In the genomic region with DNA sequence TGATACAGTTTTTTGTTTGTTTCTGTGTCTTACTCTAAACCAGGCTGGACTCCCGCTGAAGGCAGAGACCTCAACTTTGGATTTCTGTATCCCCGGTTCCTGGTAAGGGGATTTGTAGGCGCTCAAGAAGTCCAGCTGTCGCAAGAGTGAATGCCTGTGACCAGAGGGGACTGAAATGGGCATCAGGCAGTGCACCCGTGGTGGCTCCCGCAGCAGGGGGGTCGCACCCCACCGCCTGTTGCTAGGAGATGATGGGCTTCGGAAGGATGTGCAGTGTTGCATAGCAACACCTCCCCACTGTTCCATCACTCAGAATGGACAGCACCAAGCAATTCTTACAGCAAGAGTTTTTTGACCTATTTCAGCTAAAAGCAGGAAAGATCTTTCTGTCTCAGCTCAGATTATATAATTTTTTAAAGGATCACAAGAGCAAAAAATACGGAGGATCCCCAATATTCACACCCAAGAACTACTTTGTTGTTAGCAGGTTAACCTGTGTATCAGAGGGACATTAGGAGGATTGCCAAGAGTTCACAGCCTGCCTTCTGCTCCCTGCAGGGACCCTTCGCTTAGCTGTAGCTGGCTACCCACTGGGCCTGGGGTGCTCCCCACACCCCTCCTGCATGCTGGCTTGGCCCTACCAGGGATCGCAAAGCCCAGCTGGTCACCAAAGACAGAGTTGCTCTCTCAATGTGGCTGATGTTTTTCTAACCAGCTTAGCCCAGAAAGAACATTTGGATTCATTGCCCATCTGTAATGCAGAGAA, we compare ENCODE assay signal across 14 cellular contexts.
"Had no signal": no experiment of that assay in that cellular context is flagged by ENCODE, and none has a peak within 500 bp of the region (broad histone marks: within the 10 kb centered on the region; RNA-seq: fewer than 3 reads in every experiment).

No MANE protein-coding gene starts in this region.

- H3K36me3 ChIP-seq: heart right ventricle, left ventricle myocardium inferior, prostate gland, sigmoid colon had no signal

- H3K27me3 ChIP-seq: heart right ventricle, sigmoid colon had no signal

- H3K4me3 ChIP-seq: heart right ventricle, left ventricle myocardium inferior, prostate gland, sigmoid colon had no signal

- H3K9me3 ChIP-seq: heart right ventricle, left ventricle myocardium inferior, prostate gland, sigmoid colon had no signal

- H3K9me3 Mint-ChIP-seq: activated CD4-positive, alpha-beta memory T cell treated with anti-CD3 and anti-CD28 coated beads for 36 hours; activated naive CD8-positive, alpha-beta T cell treated with anti-CD3 and anti-CD28 coated beads for 36 hours had no signal

- H3K4me1 Mint-ChIP-seq: activated naive CD8-positive, alpha-beta T cell treated with anti-CD3 and anti-CD28 coated beads for 36 hours; stimulated activated naive B cell treated with anti-CD40 and anti-IgM and Interleukin-4, amounts not matched to agents 10 μg/mL and 1 μg/mL and 100 μg/mL, for 72 hours had no signal

- DNase-seq: activated CD4-positive, alpha-beta memory T cell treated with anti-CD3 and anti-CD28 coated beads for 36 hours; activated gamma-delta T cell treated with Interleukin-2 at 50 U/mL for 16 hours; activated naive CD8-positive, alpha-beta T cell treated with anti-CD3 and anti-CD28 coated beads for 36 hours; activated T-cell treated with anti-CD3 and anti-CD28 coated beads, Interleukin-2, amount 50 U/mL, for 48 hours; heart right ventricle; left ventricle myocardium inferior; mesendoderm; nucleus accumbens; sigmoid colon; stimulated activated CD4-positive, alpha-beta T cell treated with anti-CD3 and anti-CD28 coated beads, Interleukin-2, amount 100 ng/mL, for 24 hours; stimulated activated naive B cell treated with anti-CD40 and anti-IgM and Interleukin-4, amounts not matched to agents 10 μg/mL and 1 μg/mL and 100 μg/mL, for 72 hours; T-helper 9 cell had no signal

- H3K27ac Mint-ChIP-seq: activated CD4-positive, alpha-beta memory T cell treated with anti-CD3 and anti-CD28 coated beads for 36 hours; activated naive CD8-positive, alpha-beta T cell treated with anti-CD3 and anti-CD28 coated beads for 36 hours; stimulated activated naive B cell treated with anti-CD40 and anti-IgM and Interleukin-4, amounts not matched to agents 10 μg/mL and 1 μg/mL and 100 μg/mL, for 72 hours had no signal

- H3K4me3 Mint-ChIP-seq: activated CD4-positive, alpha-beta memory T cell treated with anti-CD3 and anti-CD28 coated beads for 36 hours; activated naive CD8-positive, alpha-beta T cell treated with anti-CD3 and anti-CD28 coated beads for 36 hours; stimulated activated naive B cell treated with anti-CD40 and anti-IgM and Interleukin-4, amounts not matched to agents 10 μg/mL and 1 μg/mL and 100 μg/mL, for 72 hours had no signal

- H3K27ac ChIP-seq: heart right ventricle, left ventricle myocardium inferior, prostate gland, VCaP had no signal

- H3K4me1 ChIP-seq: prostate gland had no signal

- H3K36me3 Mint-ChIP-seq: activated CD4-positive, alpha-beta memory T cell treated with anti-CD3 and anti-CD28 coated beads for 36 hours; activated naive CD8-positive, alpha-beta T cell treated with anti-CD3 and anti-CD28 coated beads for 36 hours; stimulated activated naive B cell treated with anti-CD40 and anti-IgM and Interleukin-4, amounts not matched to agents 10 μg/mL and 1 μg/mL and 100 μg/mL, for 72 hours had no signal
